Comparison of ENCODE assay signal across 14 cellular contexts in the genomic region with DNA sequence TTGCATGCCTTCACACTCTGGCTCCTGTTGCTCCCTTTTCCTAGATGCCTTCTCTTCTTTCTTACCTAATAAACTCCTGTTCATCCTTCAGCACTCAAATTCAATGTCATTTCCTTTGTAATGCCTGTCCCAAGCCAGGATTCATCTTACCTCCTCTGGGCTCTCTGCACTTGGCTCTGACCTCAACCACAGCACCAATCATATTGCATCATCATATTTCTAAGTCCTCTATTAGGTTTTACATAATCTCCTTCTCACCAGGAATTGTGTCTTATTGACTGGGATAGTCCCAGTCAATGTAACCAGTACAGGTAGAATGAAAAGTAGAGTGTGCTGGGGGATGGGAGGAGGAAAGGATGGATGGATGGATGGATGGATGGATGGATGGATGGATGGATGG.
"Had no signal": no experiment of that assay in that cellular context is flagged by ENCODE, and none has a peak within 500 bp of the region (broad histone marks: within the 10 kb centered on the region; RNA-seq: fewer than 3 reads in every experiment).

No MANE protein-coding gene starts in this region.

- H3K4me3 ChIP-seq: breast epithelium, mucosa of descending colon, stomach, thoracic aorta had no signal

- H3K27me3 ChIP-seq: breast epithelium, stomach had no signal

- H3K4me1 ChIP-seq: breast epithelium had no signal

- H3K36me3 ChIP-seq: breast epithelium, stomach, thoracic aorta had no signal

- H3K9me3 Mint-ChIP-seq: activated T-cell treated with anti-CD3 and anti-CD28 coated beads, Interleukin-2, amount 50 U/mL, for 24 hours; naive thymus-derived CD8-positive, alpha-beta T cell had no signal

- ATAC-seq: left lobe of liver; naive thymus-derived CD8-positive, alpha-beta T cell had no signal

- H3K36me3 Mint-ChIP-seq: activated CD8-positive, alpha-beta memory T cell treated with anti-CD3 and anti-CD28 coated beads, Interleukin-2, amount 10 ng/mL, durations not matched to agents 7 days and 5 days; activated naive CD4-positive, alpha-beta T cell treated with anti-CD3 and anti-CD28 coated beads, Interleukin-2, amount 50 U/mL, for 72 hours; naive thymus-derived CD8-positive, alpha-beta T cell had no signal

- H3K9me3 ChIP-seq: breast epithelium, mucosa of descending colon, stomach, thoracic aorta had no signal

- H3K27ac Mint-ChIP-seq: activated CD8-positive, alpha-beta memory T cell treated with anti-CD3 and anti-CD28 coated beads, Interleukin-2, amount 10 ng/mL, durations not matched to agents 7 days and 5 days; activated naive CD4-positive, alpha-beta T cell treated with anti-CD3 and anti-CD28 coated beads, Interleukin-2, amount 50 U/mL, for 72 hours; activated T-cell treated with anti-CD3 and anti-CD28 coated beads, Interleukin-2, amount 50 U/mL, for 24 hours; naive thymus-derived CD8-positive, alpha-beta T cell; progenitor cell of endocrine pancreas had no signal

- DNase-seq: activated effector memory CD4-positive, alpha-beta T cell treated with Interleukin-2 at 50 U/mL for 16 hours; activated T-cell treated with anti-CD3 and anti-CD28 coated beads, Interleukin-2, amount 50 U/mL, for 24 hours; anterior cingulate cortex; mucosa of descending colon; naive thymus-derived CD8-positive, alpha-beta T cell; occipital lobe; stimulated activated CD4-positive, alpha-beta T cell treated with anti-CD3 and anti-CD28 coated beads, Interleukin-4, amount 100 ng/mL, for 1 hour; stomach had no signal

- H3K27ac ChIP-seq: breast epithelium, stomach, thoracic aorta had no signal

- H3K4me3 Mint-ChIP-seq: activated CD8-positive, alpha-beta memory T cell treated with anti-CD3 and anti-CD28 coated beads, Interleukin-2, amount 10 ng/mL, durations not matched to agents 7 days and 5 days; activated T-cell treated with anti-CD3 and anti-CD28 coated beads, Interleukin-2, amount 50 U/mL, for 24 hours; naive thymus-derived CD8-positive, alpha-beta T cell had no signal

- H3K4me1 Mint-ChIP-seq: naive thymus-derived CD8-positive, alpha-beta T cell had no signal
